Comparison of ENCODE assay signal across 8 cellular contexts in the genomic region with DNA sequence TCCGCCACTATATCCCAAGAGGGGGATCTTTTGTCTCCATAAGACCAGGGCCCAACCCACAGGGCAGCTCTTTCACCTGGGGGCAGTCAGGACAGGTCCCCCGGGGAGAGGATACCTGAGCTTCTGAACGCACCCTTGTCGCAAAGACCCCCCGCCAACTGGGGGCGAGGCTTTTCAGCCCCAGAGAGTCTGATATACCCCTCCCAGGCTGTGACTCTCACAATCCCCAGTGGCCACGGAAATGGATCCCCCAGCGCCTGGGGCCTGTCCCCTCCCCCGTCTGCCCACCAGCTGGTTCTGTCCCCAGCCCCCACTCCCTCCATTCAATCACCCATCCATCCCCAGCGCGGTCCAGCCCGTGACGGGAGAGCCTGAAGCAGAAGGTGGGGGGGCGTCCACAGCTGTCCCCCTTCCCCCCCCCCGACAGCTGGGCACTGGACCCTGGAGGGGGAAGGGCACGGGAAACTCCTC. TPM values are rescaled to one million over a fixed set of nuclear protein-coding genes. Genes with fewer than 3 reads are reported as not detected.
DNase-seq lines count a peak whose midpoint lies in the region; ATAC-seq and TF ChIP-seq lines count a peak whose summit lies in the region.

No MANE protein-coding gene starts in this region.

- no peak for DNase-seq in stimulated activated naive CD8-positive, alpha-beta T cell treated with anti-CD3 and anti-CD28 coated beads, Interleukin-15, Interleukin-2, amounts not matched to agents 100 U/mL and 50 U/mL, for 24 hours
- DNase-seq in dorsolateral prefrontal cortex (no peak), COR-L47 (lab: John Stamatoyannopoulos, UW) (no peak), HPDE6-E6E7 (ENCODE audit: extremely low spot score) (no peak)
- DNase-seq in activated naive CD4-positive, alpha-beta T cell (lab: John Stamatoyannopoulos, UW): no peak

- TF ChIP-seq CTCF in dorsolateral prefrontal cortex (IDR thresholded peaks at IDR 0.05 in 54 of 56, conservative IDR thresholded peaks at IDR 0.05 in 2 of 56; ENCODE audit: low read depth in 1 of 56, partially characterized antibody in 56 of 56): no peak

- no peak overlapping the region for H3K9ac ChIP-seq in muscle layer of colon (ENCODE audit: low read length)

- H3K27ac ChIP-seq in dorsolateral prefrontal cortex: peak overlapping the region in 37 of 59 donors; percentile 1 to 84 (median 65)
- H3K27ac ChIP-seq in muscle layer of colon (ENCODE audit: low read depth, low read length): peak overlapping the region; percentile 59

- ATAC-seq in stimulated activated naive CD8-positive, alpha-beta T cell treated with anti-CD3 and anti-CD28 coated beads, Interleukin-15, Interleukin-2, amounts not matched to agents 100 U/mL and 50 U/mL, for 24 hours: no peak
- no peak for ATAC-seq in GM21786 (IDR thresholded peaks at IDR 0.05; ENCODE audit: unreplicated experiment)

- H3K9me3 ChIP-seq in muscle layer of colon (ENCODE audit: low read length): no peaks in the 10 kb centered on the region

- H3K4me3 Mint-ChIP-seq in stimulated activated naive CD8-positive, alpha-beta T cell treated with anti-CD3 and anti-CD28 coated beads, Interleukin-15, Interleukin-2, amounts not matched to agents 100 ng/mL and 50 ng/mL, for 24 hours: peak overlapping the region; percentile 41

- peak overlapping the region; percentile 42 to 81 (median 69) for H3K4me3 ChIP-seq in dorsolateral prefrontal cortex
- H3K4me3 ChIP-seq in muscle layer of colon (ENCODE audit: low read depth in 1 of 2, low read length in 2 of 2): peak overlapping the region; percentile 61 to 68

- no peaks in the 10 kb centered on the region for H3K4me1 Mint-ChIP-seq in stimulated activated naive CD8-positive, alpha-beta T cell treated with anti-CD3 and anti-CD28 coated beads, Interleukin-15, Interleukin-2, amounts not matched to agents 100 ng/mL and 50 ng/mL, for 24 hours (ENCODE audit: low read depth)

- no peaks in the 10 kb centered on the region for H3K4me1 ChIP-seq in muscle layer of colon (ENCODE audit: insufficient read depth, low read length)

- peaks cover 41% of the 10 kb centered on the region for H3K27me3 Mint-ChIP-seq in stimulated activated naive CD8-positive, alpha-beta T cell treated with anti-CD3 and anti-CD28 coated beads, Interleukin-15, Interleukin-2, amounts not matched to agents 100 ng/mL and 50 ng/mL, for 24 hours

- H3K27me3 ChIP-seq in dorsolateral prefrontal cortex (peaks cover 0 to 13% (median 0%) of the 10 kb centered on the region in 45 donors), muscle layer of colon (ENCODE audit: control insufficient read depth in 1 of 2, insufficient read depth in 2 of 2, low read length in 2 of 2) (peaks cover 0 to 5% of the 10 kb centered on the region in 2 donors)

- intact Hi-C loops in dorsolateral prefrontal cortex (cut with DNase I): no loop called here

- no peaks in the 10 kb centered on the region for H3K36me3 ChIP-seq in muscle layer of colon (ENCODE audit: insufficient read depth, low read length)

- no peaks in the 10 kb centered on the region for H3K36me3 Mint-ChIP-seq in stimulated activated naive CD8-positive, alpha-beta T cell treated with anti-CD3 and anti-CD28 coated beads, Interleukin-15, Interleukin-2, amounts not matched to agents 100 ng/mL and 50 ng/mL, for 24 hours (ENCODE audit: low read depth)

- H3K27ac Mint-ChIP-seq in stimulated activated naive CD8-positive, alpha-beta T cell treated with anti-CD3 and anti-CD28 coated beads, Interleukin-15, Interleukin-2, amounts not matched to agents 100 ng/mL and 50 ng/mL, for 24 hours: no peak overlapping the region

- no peaks in the 10 kb centered on the region for H3K9me3 Mint-ChIP-seq in stimulated activated naive CD8-positive, alpha-beta T cell treated with anti-CD3 and anti-CD28 coated beads, Interleukin-15, Interleukin-2, amounts not matched to agents 100 ng/mL and 50 ng/mL, for 24 hours

RNA-seq across cellular contexts. Expression of gene DOCK6, which starts 0.9 kb away (rescaled TPM):
- 10 to 100 TPM; 11.9 to 74.8 (median 27.0) TPM for total RNA-seq in dorsolateral prefrontal cortex

RNA-seq across cellular contexts. Expression of gene ANGPTL8, which starts 22.0 kb away (rescaled TPM):
- total RNA-seq in dorsolateral prefrontal cortex: 1 to 10 TPM in 43 of 120 experiments, under 1 TPM in 14, not detected in 63; 0.39 to 3.2 (median 1.5) TPM

RNA-seq across cellular contexts. Expression of gene TSPAN16, which starts 34.5 kb away (rescaled TPM):
- total RNA-seq in dorsolateral prefrontal cortex: 1 to 10 TPM in 1 of 120 experiments, under 1 TPM in 5, not detected in 114; 0.44 to 1.8 (median 0.62) TPM
